8 cellular contexts compared by ENCODE assay signal in genomic region chr22:26673485-26673884, GRCh38.
DNase-seq lines count a peak whose midpoint lies in the region; ATAC-seq and TF ChIP-seq lines count a peak whose summit lies in the region.

No MANE protein-coding gene starts in this region.

- H3K9ac ChIP-seq in mucosa of rectum (ENCODE audit: low read depth in 1 of 2, low read length in 2 of 2), result peak overlapping the region; percentile 81 to 83

- DNase-seq in RWPE2 (ENCODE audit: low spot score) (no peak), caudate nucleus (lab: John Stamatoyannopoulos, UW) (no peak), SIG-M5 treated with dmso at 0.1 percent for 504 hours (lab: John Stamatoyannopoulos, UW; ENCODE audit: unreplicated experiment) (no peak), CD1c-positive myeloid dendritic cell (ENCODE audit: extremely low spot score) (no peak), anterior cingulate cortex (lab: John Stamatoyannopoulos, UW) (no peak)

- TF ChIP-seq CTCF in DOHH2 (IDR thresholded peaks at IDR 0.05; ENCODE audit: low read depth, low read length, poor library complexity, severe bottlenecking) (no peak), RWPE2 (IDR thresholded peaks at IDR 0.05; ENCODE audit: poor library complexity, severe bottlenecking) (no peak)

- peaks cover 2% of the 10 kb centered on the region; the same call in 1 of the 2 replicates for H4K20me1 ChIP-seq in DOHH2 (ENCODE audit: control insufficient read depth, insufficient read depth, low read depth, low read length)

- H3K27me3 ChIP-seq in DOHH2 (ENCODE audit: control insufficient read depth, low read length), result no peaks in the 10 kb centered on the region
- H3K27me3 ChIP-seq in RWPE2 (ENCODE audit: insufficient read depth, poor library complexity, severe bottlenecking), result no peaks in the 10 kb centered on the region
- H3K27me3 ChIP-seq in mucosa of rectum (ENCODE audit: control insufficient read depth in 2 of 2, insufficient read depth in 2 of 2, low read length in 2 of 2), result no peaks in the 10 kb centered on the region

- H3K9me2 ChIP-seq in DOHH2 (replicated peaks; ENCODE audit: control insufficient read depth, low read length), result no peaks in the 10 kb centered on the region

- H3K4me1 ChIP-seq in DOHH2 (ENCODE audit: control insufficient read depth, low read length) (peaks cover 63% of the 10 kb centered on the region), RWPE2 (ENCODE audit: insufficient read depth, poor library complexity, severe bottlenecking) (peaks cover 25% of the 10 kb centered on the region), mucosa of rectum (ENCODE audit: control insufficient read depth in 2 of 2, insufficient read depth in 2 of 2, low read length in 2 of 2) (peaks cover 17 to 24% of the 10 kb centered on the region in 2 donors)

- H3K4me3 ChIP-seq in DOHH2 (ENCODE audit: low read length) (peak overlapping the region; percentile 93), RWPE2 (ENCODE audit: severe bottlenecking) (peak overlapping the region; percentile 62), mucosa of rectum (ENCODE audit: low read length in 2 of 2) (peak overlapping the region; percentile 93 to 96)

- H3K9me3 ChIP-seq in DOHH2 (ENCODE audit: control insufficient read depth, insufficient read depth, low read length), result no peaks in the 10 kb centered on the region
- no peaks in the 10 kb centered on the region for H3K9me3 ChIP-seq in RWPE2 (ENCODE audit: severe bottlenecking)
- no peaks in the 10 kb centered on the region for H3K9me3 ChIP-seq in mucosa of rectum (ENCODE audit: control insufficient read depth in 2 of 2, low read length in 2 of 2)

- peaks cover 28% of the 10 kb centered on the region for H3F3A ChIP-seq in DOHH2 (ENCODE audit: control insufficient read depth, insufficient read depth)

- H3K36me3 ChIP-seq in DOHH2 (ENCODE audit: control insufficient read depth, low read length) (peaks cover 7% of the 10 kb centered on the region), RWPE2 (ENCODE audit: low read depth) (no peaks in the 10 kb centered on the region), mucosa of rectum (ENCODE audit: control insufficient read depth in 2 of 2, insufficient read depth in 2 of 2, low read length in 2 of 2) (no peaks in the 10 kb centered on the region)

- H3K4me2 ChIP-seq in DOHH2 (ENCODE audit: low read length), result peak overlapping the region; percentile 95

- H3K27ac ChIP-seq in DOHH2 (ENCODE audit: low read depth, low read length) (peak overlapping the region; percentile 98), RWPE2 (ENCODE audit: poor library complexity, severe bottlenecking) (peak overlapping the region; percentile 99), caudate nucleus (ENCODE audit: low read depth, low read length) (peak overlapping the region; percentile 96), mucosa of rectum (ENCODE audit: low read depth in 2 of 2, low read length in 2 of 2) (peak overlapping the region; percentile 93 to 98)

- ATAC-seq in RWPE2 (ENCODE audit: low read depth), result peak; percentile 46
- ATAC-seq in HG03469 (IDR thresholded peaks at IDR 0.05; ENCODE audit: unreplicated experiment), result no peak

- peaks cover 32% of the 10 kb centered on the region for H3K79me2 ChIP-seq in DOHH2 (ENCODE audit: control insufficient read depth, low read length)
